Comparison of ENCODE assay signal across 13 cellular contexts in the genomic region with DNA sequence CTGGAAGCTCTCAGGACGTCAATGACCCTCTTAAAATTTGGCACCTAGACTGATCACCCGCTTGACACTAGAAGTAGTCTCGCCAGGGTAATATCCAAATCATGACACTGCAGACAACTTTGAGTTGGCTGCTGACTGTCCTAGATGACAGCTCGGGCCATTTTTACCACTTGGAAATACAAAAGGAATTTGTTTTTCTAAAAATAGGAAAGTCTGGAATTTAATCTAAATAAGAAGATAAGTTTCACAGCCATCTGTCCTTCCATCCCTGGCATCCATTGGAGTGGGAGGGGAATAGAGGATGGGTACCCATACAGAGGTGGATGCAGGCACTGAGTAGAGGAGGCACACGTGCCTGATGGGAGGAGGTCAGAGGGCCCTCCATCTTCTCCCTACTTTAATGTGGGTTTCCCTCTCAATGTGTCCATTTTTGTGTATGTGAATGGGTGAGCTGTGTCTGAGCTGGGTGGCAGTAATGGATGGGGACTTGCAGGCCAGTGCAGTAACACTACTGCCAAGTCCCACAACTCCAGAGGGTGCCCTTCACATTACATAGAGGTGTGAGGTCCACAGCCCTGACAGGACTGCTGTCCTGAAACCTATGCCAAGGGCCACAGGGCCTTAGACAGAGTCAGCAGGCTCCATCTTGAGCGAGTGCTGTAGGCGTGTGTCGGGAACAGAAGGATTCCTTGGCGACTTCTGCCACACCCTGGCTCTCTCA.
DNase-seq lines count a peak whose midpoint lies in the region; ATAC-seq and TF ChIP-seq lines count a peak whose summit lies in the region.
"Had no signal": no experiment of that assay in that cellular context is flagged by ENCODE, and none has a peak within 500 bp of the region (broad histone marks: within the 10 kb centered on the region; RNA-seq: fewer than 3 reads in every experiment).

No MANE protein-coding gene starts in this region.

- CTCF ChIA-PET in activated CD8-positive, alpha-beta T cell treated with anti-CD3 and anti-CD28 coated beads for 36 hours (lab: Charles Lee) = interaction anchor here (1.0 to 3.0 kb wide), 4 partner anchors 15 to 172 kb away, joined by 3 to 15 read pairs (median 6); no protein-coding TSS in a partner anchor
- CTCF ChIA-PET in activated CD4-positive, alpha-beta T cell treated with anti-CD3 and anti-CD28 coated beads for 36 hours (lab: Charles Lee) = interaction anchor here (0.6 to 5.2 kb wide), 4 partner anchors 11 to 102 kb away, joined by 4 to 44 read pairs (median 4); no protein-coding TSS in a partner anchor

- no peak overlapping the region for H3K27ac Mint-ChIP-seq in activated CD8-positive, alpha-beta T cell treated with anti-CD3 and anti-CD28 coated beads for 36 hours
- no peak overlapping the region for H3K27ac Mint-ChIP-seq in activated CD4-positive, alpha-beta T cell treated with anti-CD3 and anti-CD28 coated beads for 36 hours
- H3K27ac Mint-ChIP-seq: stimulated activated naive CD8-positive, alpha-beta T cell treated with anti-CD3 and anti-CD28 coated beads, Interleukin-15, Interleukin-2, amounts not matched to agents 100 ng/mL and 50 ng/mL, for 24 hours had no signal

- H3K27me3 ChIP-seq in BLaER1 treated with 17β-estradiol and CSF1 and Interleukin-3, amounts not matched to agents 10 nM and 100 nM = no peaks in the 10 kb centered on the region
- no peaks in the 10 kb centered on the region for H3K27me3 ChIP-seq in lung (ENCODE audit: control insufficient read depth, insufficient read depth)

- peak overlapping the region in 10 of 11 experiments; percentile 6 to 43 (median 30); a peak in 16 of 22 replicates for H3K4me2 ChIP-seq in BLaER1 treated with 17β-estradiol and CSF1 and Interleukin-3, amounts not matched to agents 10 nM and 100 nM

- peaks cover 0 to 81% (median 63%) of the 10 kb centered on the region in 11 experiments; a peak in 18 of 22 replicates for H4K20me1 ChIP-seq in BLaER1 treated with 17β-estradiol and CSF1 and Interleukin-3, amounts not matched to agents 10 nM and 100 nM

- H3K4me3 Mint-ChIP-seq in activated CD8-positive, alpha-beta T cell treated with anti-CD3 and anti-CD28 coated beads for 36 hours = no peak overlapping the region
- H3K4me3 Mint-ChIP-seq in activated CD4-positive, alpha-beta T cell treated with anti-CD3 and anti-CD28 coated beads for 36 hours = no peak overlapping the region
- H3K4me3 Mint-ChIP-seq: stimulated activated naive CD8-positive, alpha-beta T cell treated with anti-CD3 and anti-CD28 coated beads, Interleukin-15, Interleukin-2, amounts not matched to agents 100 ng/mL and 50 ng/mL, for 24 hours had no signal

- TF ChIP-seq CTCF in lung (IDR thresholded peaks at IDR 0.05; ENCODE audit: control extremely low read depth, extremely low read depth) (no peak), GM13977 (IDR thresholded peaks at IDR 0.05; ENCODE audit: extremely low read depth, insufficient read depth, missing control alignments) (no peak)
- TF ChIP-seq CTCF in activated CD8-positive, alpha-beta T cell treated with anti-CD3 and anti-CD28 coated beads for 36 hours (IDR thresholded peaks at IDR 0.05) = no peak

- no peaks in the 10 kb centered on the region for H3K9me3 Mint-ChIP-seq in activated CD8-positive, alpha-beta T cell treated with anti-CD3 and anti-CD28 coated beads for 36 hours
- no peaks in the 10 kb centered on the region for H3K9me3 Mint-ChIP-seq in activated CD4-positive, alpha-beta T cell treated with anti-CD3 and anti-CD28 coated beads for 36 hours (ENCODE audit: low read depth)
- H3K9me3 Mint-ChIP-seq: stimulated activated naive CD8-positive, alpha-beta T cell treated with anti-CD3 and anti-CD28 coated beads, Interleukin-15, Interleukin-2, amounts not matched to agents 100 ng/mL and 50 ng/mL, for 24 hours had no signal

- WGBS in lung, 2 donors = 57 to 69% methylated on average over 9 of the region's 9 CpGs

- ATAC-seq in lung (ENCODE audit: insufficient read depth, low FRiP score) = no peak
- no peak for ATAC-seq in activated CD8-positive, alpha-beta T cell treated with anti-CD3 and anti-CD28 coated beads for 36 hours
- no peak for ATAC-seq in activated CD4-positive, alpha-beta T cell treated with anti-CD3 and anti-CD28 coated beads for 36 hours
- ATAC-seq in GM19397 (IDR thresholded peaks at IDR 0.05; ENCODE audit: unreplicated experiment) = no peak

- POLR2A ChIA-PET in activated CD8-positive, alpha-beta T cell treated with anti-CD3 and anti-CD28 coated beads for 36 hours (lab: Charles Lee) = interaction anchor here (2.4 kb wide), 1 partner anchor 15 kb away, joined by 6 read pairs; no protein-coding TSS in a partner anchor
- POLR2A ChIA-PET in activated CD4-positive, alpha-beta T cell treated with anti-CD3 and anti-CD28 coated beads for 36 hours (lab: Charles Lee) = interaction anchor here (0.5 kb wide), 1 partner anchor 231 kb away, joined by 3 read pairs; no protein-coding TSS in a partner anchor

- peak overlapping the region in 1 of 11 experiments; percentile 4; a peak in 1 of 22 replicates for H3K9ac ChIP-seq in BLaER1 treated with 17β-estradiol and CSF1 and Interleukin-3, amounts not matched to agents 10 nM and 100 nM

- no peaks in the 10 kb centered on the region for H3K36me3 Mint-ChIP-seq in activated CD8-positive, alpha-beta T cell treated with anti-CD3 and anti-CD28 coated beads for 36 hours (ENCODE audit: low read depth)
- H3K36me3 Mint-ChIP-seq in activated CD4-positive, alpha-beta T cell treated with anti-CD3 and anti-CD28 coated beads for 36 hours (ENCODE audit: low read depth) = no peaks in the 10 kb centered on the region

- H3K9me3 ChIP-seq in BLaER1 treated with 17β-estradiol and CSF1 and Interleukin-3, amounts not matched to agents 10 nM and 100 nM (replicated peaks in 1 of 11) = peaks cover 0 to 10% (median 5%) of the 10 kb centered on the region in 11 experiments; a peak in 7 of 22 replicates
- no peaks in the 10 kb centered on the region for H3K9me3 ChIP-seq in lung (ENCODE audit: control insufficient read depth in 2 of 2, insufficient read depth in 1 of 2, low read length in 1 of 2)

- H3K27me3 Mint-ChIP-seq in activated CD8-positive, alpha-beta T cell treated with anti-CD3 and anti-CD28 coated beads for 36 hours = peaks cover 2% of the 10 kb centered on the region
- peaks cover 2% of the 10 kb centered on the region for H3K27me3 Mint-ChIP-seq in activated CD4-positive, alpha-beta T cell treated with anti-CD3 and anti-CD28 coated beads for 36 hours
- H3K27me3 Mint-ChIP-seq: stimulated activated naive CD8-positive, alpha-beta T cell treated with anti-CD3 and anti-CD28 coated beads, Interleukin-15, Interleukin-2, amounts not matched to agents 100 ng/mL and 50 ng/mL, for 24 hours had no signal

- H3K36me3 ChIP-seq in BLaER1 treated with 17β-estradiol and CSF1 and Interleukin-3, amounts not matched to agents 10 nM and 100 nM = peaks cover 6 to 95% (median 69%) of the 10 kb centered on the region in 11 experiments; a peak in 20 of 22 replicates
- H3K36me3 ChIP-seq in lung (ENCODE audit: control insufficient read depth in 2 of 2, insufficient read depth in 2 of 2, low read length in 2 of 2) = no peaks in the 10 kb centered on the region

- intact Hi-C loops in activated CD8-positive, alpha-beta T cell treated with anti-CD3 and anti-CD28 coated beads for 36 hours (cut with micrococcal nuclease) = no loop called here
- intact Hi-C loops in activated CD4-positive, alpha-beta T cell treated with anti-CD3 and anti-CD28 coated beads for 36 hours (cut with DNase I, micrococcal nuclease) = no loop called here

- H3K27ac ChIP-seq in BLaER1 treated with 17β-estradiol and CSF1 and Interleukin-3, amounts not matched to agents 10 nM and 100 nM = peak overlapping the region in 4 of 11 experiments; percentile 12 to 41 (median 14); a peak in 5 of 22 replicates
- peak overlapping the region; percentile 42 for H3K27ac ChIP-seq in cingulate gyrus (ENCODE audit: low read depth, low read length)
- peak overlapping the region; percentile 73 to 84 for H3K27ac ChIP-seq in lung (ENCODE audit: low read depth in 1 of 2, low read length in 1 of 2)
- peak overlapping the region in 11 of 21 experiments; percentile 8 to 72 (median 46) for H3K27ac ChIP-seq in skin epidermis

- no peaks in the 10 kb centered on the region for H3K4me1 Mint-ChIP-seq in activated CD8-positive, alpha-beta T cell treated with anti-CD3 and anti-CD28 coated beads for 36 hours (ENCODE audit: low read depth)
- no peaks in the 10 kb centered on the region for H3K4me1 Mint-ChIP-seq in activated CD4-positive, alpha-beta T cell treated with anti-CD3 and anti-CD28 coated beads for 36 hours

- no peak overlapping the region for H3K4me3 ChIP-seq in BLaER1 treated with 17β-estradiol and CSF1 and Interleukin-3, amounts not matched to agents 10 nM and 100 nM
- H3K4me3 ChIP-seq in lung (no peak overlapping the region), skin epidermis (no peak overlapping the region)

- in situ Hi-C loops in GM13977 (cut with MboI; ENCODE audit: low pct_unique_long_range_greater_than_20kb, low sequenced_read_pairs, unreplicated experiment) = no loop called here

- DNase-seq in lung (ENCODE audit: low spot score) (no peak), GM13977 (ENCODE audit: low spot score) (no peak)
- DNase-seq in activated CD8-positive, alpha-beta T cell treated with anti-CD3 and anti-CD28 coated beads for 36 hours = no peak
- DNase-seq in activated CD4-positive, alpha-beta T cell treated with anti-CD3 and anti-CD28 coated beads for 36 hours = no peak
- DNase-seq: activated gamma-delta T cell; Calu3; mesendoderm; stimulated activated CD4-positive, alpha-beta T cell treated with anti-CD3 and anti-CD28 coated beads, Interleukin-4, amount 100 ng/mL, for 4 hours had no signal

- H3K4me1 ChIP-seq in BLaER1 treated with 17β-estradiol and CSF1 and Interleukin-3, amounts not matched to agents 10 nM and 100 nM = peaks cover 35 to 64% (median 52%) of the 10 kb centered on the region in 10 experiments
- peaks cover 22 to 34% of the 10 kb centered on the region in 2 donors for H3K4me1 ChIP-seq in lung (ENCODE audit: control insufficient read depth in 2 of 2, insufficient read depth in 2 of 2, low read length in 2 of 2)
